ENCODE assay signal across 12 cellular contexts in genomic region chr19:35125270-35125717, GRCh38. TPM values are rescaled to one million over a fixed set of nuclear protein-coding genes. Genes with fewer than 3 reads are reported as not detected.
DNase-seq lines count a peak whose midpoint lies in the region; ATAC-seq and TF ChIP-seq lines count a peak whose summit lies in the region.
"Had no signal": no experiment of that assay in that cellular context is flagged by ENCODE, and none has a peak within 500 bp of the region (broad histone marks: within the 10 kb centered on the region; RNA-seq: fewer than 3 reads in every experiment).

No MANE protein-coding gene starts in this region.

- H3K4me3 Mint-ChIP-seq in memory B cell = peak overlapping the region; percentile 46

- peaks cover 11% of the 10 kb centered on the region for H3K4me1 Mint-ChIP-seq in memory B cell

- TF ChIP-seq EP300 in suprapubic skin (IDR thresholded peaks at IDR 0.05) = no peak

- H3K9me3 Mint-ChIP-seq in memory B cell = no peaks in the 10 kb centered on the region

- no peaks in the 10 kb centered on the region for H3K27me3 Mint-ChIP-seq in memory B cell

- 70% methylated on average over 19 of the region's 19 CpGs for WGBS in suprapubic skin

- peak overlapping the region; percentile 39 for H3K27ac ChIP-seq in KOPT-K1 (ENCODE audit: low read depth, low read length, poor library complexity, severe bottlenecking)
- peak overlapping the region; percentile 37 for H3K27ac ChIP-seq in WERI-Rb-1
- peak overlapping the region; percentile 95 for H3K27ac ChIP-seq in suprapubic skin

- H3K36me3 ChIP-seq in KOPT-K1 (ENCODE audit: insufficient read depth, low read length) (no peaks in the 10 kb centered on the region), WERI-Rb-1 (peaks cover 12% of the 10 kb centered on the region), suprapubic skin (peaks cover 7% of the 10 kb centered on the region)

- ATAC-seq in memory B cell (ENCODE audit: low read depth) = no peak
- ATAC-seq in GM19328 (IDR thresholded peaks at IDR 0.05; ENCODE audit: unreplicated experiment) = no peak
- no peak for ATAC-seq in HG03175 (IDR thresholded peaks at IDR 0.05; ENCODE audit: unreplicated experiment)

- H3K4me3 ChIP-seq in WERI-Rb-1 (ENCODE audit: low read depth, low read length) = no peak overlapping the region
- peak overlapping the region; percentile 47 for H3K4me3 ChIP-seq in suprapubic skin

- H3K9me3 ChIP-seq in KOPT-K1 (ENCODE audit: insufficient read depth, low read length, poor library complexity, severe bottlenecking) = no peaks in the 10 kb centered on the region
- no peaks in the 10 kb centered on the region for H3K9me3 ChIP-seq in WERI-Rb-1 (ENCODE audit: severe bottlenecking)
- H3K9me3 ChIP-seq in suprapubic skin = no peaks in the 10 kb centered on the region

- H3K36me3 Mint-ChIP-seq in memory B cell = no peaks in the 10 kb centered on the region

- H3K27ac Mint-ChIP-seq in memory B cell = no peak overlapping the region

- H3K4me1 ChIP-seq in suprapubic skin = peaks cover 86% of the 10 kb centered on the region

- DNase-seq in WERI-Rb-1 = no peak
- DNase-seq in memory B cell (ENCODE audit: low spot score in 2 of 2) = no peak
- DNase-seq in suprapubic skin (ENCODE audit: low spot score in 2 of 2) = no peak
- DNase-seq in anterior cingulate cortex (lab: John Stamatoyannopoulos, UW) = no peak
- DNase-seq: mesendoderm; stimulated activated CD4-positive, alpha-beta T cell treated with anti-CD3 and anti-CD28 coated beads, Interleukin-4, amount 100 ng/mL, for 1 hour; T-helper 2 cell had no signal

- H3K27me3 ChIP-seq in WERI-Rb-1 (ENCODE audit: insufficient read depth, low read depth, severe bottlenecking) (no peaks in the 10 kb centered on the region), suprapubic skin (no peaks in the 10 kb centered on the region)

- TF ChIP-seq POLR2A in suprapubic skin (IDR thresholded peaks at IDR 0.05) = no peak

- TF ChIP-seq CTCF in WERI-Rb-1 (IDR thresholded peaks at IDR 0.05; ENCODE audit: low read depth, low read length) (no peak), suprapubic skin (IDR thresholded peaks at IDR 0.05) (no peak)

RNA-seq across cellular contexts. Expression of gene LGI4, which starts 9.6 kb away (rescaled TPM):
- total RNA-seq in suprapubic skin = 10 to 100 TPM in 1 of 4 donors, 1 to 10 TPM in 3; 4.3 to 11.8 (median 7.8) TPM
- total RNA-seq: bronchial epithelial cell, pulmonary artery endothelial cell had no signal

RNA-seq across cellular contexts. Expression of gene FXYD3, which starts 9.7 kb away (rescaled TPM):
- total RNA-seq in suprapubic skin = 100 to 1,000 TPM; 383 to 765 (median 575) TPM
- total RNA-seq: pulmonary artery endothelial cell had no signal

RNA-seq across cellular contexts. Expression of gene FXYD1, which starts 13.3 kb away (rescaled TPM):
- 10 to 100 TPM in 1 of 4 donors, 1 to 10 TPM in 3; 2.0 to 10.9 (median 6.7) TPM for total RNA-seq in suprapubic skin
- total RNA-seq: bronchial epithelial cell had no signal

RNA-seq across cellular contexts. Expression of gene FXYD7, which starts 17.8 kb away (rescaled TPM):
- 1 to 10 TPM in 1 of 4 donors, not detected in 3; 2.2 TPM for total RNA-seq in suprapubic skin
- total RNA-seq: bronchial epithelial cell, pulmonary artery endothelial cell had no signal

RNA-seq across cellular contexts. Expression of gene FXYD5, which starts 29.2 kb away (rescaled TPM):
- 10 to 100 TPM; 29.8 to 64.8 (median 37.7) TPM for total RNA-seq in suprapubic skin

Comparison
In these comparisons a context has a peak if more than half of its experiments do, and no peak if none do; other contexts are left out.
1. H3K27ac ChIP-seq: peak in every context shown above with its lines; median percentile 95 in suprapubic skin; 39 in KOPT-K1; 37 in WERI-Rb-1.